Comparison of ENCODE assay signal across 14 cellular contexts in genomic region chr4:95191537-95191936, GRCh38.
"Had no signal": no experiment of that assay in that cellular context is flagged by ENCODE, and none has a peak within 500 bp of the region (broad histone marks: within the 10 kb centered on the region; RNA-seq: fewer than 3 reads in every experiment).

No MANE protein-coding gene starts in this region.

- H2AFZ ChIP-seq: parathyroid adenoma had no signal

- H3K36me3 Mint-ChIP-seq: WTC11 had no signal

- H3K9me3 ChIP-seq: heart left ventricle had no signal

- H3K36me3 ChIP-seq: brain microvascular endothelial cell had no signal

- ATAC-seq: esophagus mucosa, left lobe of liver had no signal

- H3K4me3 Mint-ChIP-seq: neural crest cell, WTC11 had no signal

- H3K9me3 Mint-ChIP-seq: activated T-helper 2 cell treated with anti-CD3 and anti-CD28 coated beads, Interferon-gamma antibody, Interleukin-2, Interleukin-4, amounts not matched to agents 10 μg/mL and 5 μg/mL and 100 μg/mL, durations not matched to agents 14 hours and 24 hours and 36 hours; neural crest cell; type B pancreatic cell; WTC11 had no signal

- H3K27ac Mint-ChIP-seq: activated T-helper 2 cell treated with anti-CD3 and anti-CD28 coated beads, Interferon-gamma antibody, Interleukin-2, Interleukin-4, amounts not matched to agents 10 μg/mL and 5 μg/mL and 100 μg/mL, durations not matched to agents 14 hours and 24 hours and 36 hours; type B pancreatic cell; WTC11 had no signal

- H3K9ac ChIP-seq: parathyroid adenoma had no signal

- H3K27ac ChIP-seq: brain microvascular endothelial cell, heart left ventricle, parathyroid adenoma, skin epidermis had no signal

- H3K27me3 ChIP-seq: brain microvascular endothelial cell, heart left ventricle had no signal

- DNase-seq: activated CD4-positive, alpha-beta T cell treated with anti-CD3 and anti-CD28 coated beads for 48 hours; activated naive CD4-positive, alpha-beta T cell treated with anti-CD3 and anti-CD28 coated beads, Interleukin-2, amount 50 U/mL, for 16 hours; amniotic stem cell; brain microvascular endothelial cell; heart left ventricle; stimulated activated CD4-positive, alpha-beta T cell treated with anti-CD3 and anti-CD28 coated beads, Interleukin-4, amount 100 ng/mL, for 4 hours had no signal

- H3K4me1 ChIP-seq: parathyroid adenoma had no signal

- H3K4me3 ChIP-seq: heart left ventricle, skin epidermis had no signal
